Comparison of ENCODE assay signal across 10 cellular contexts in the genomic region with DNA sequence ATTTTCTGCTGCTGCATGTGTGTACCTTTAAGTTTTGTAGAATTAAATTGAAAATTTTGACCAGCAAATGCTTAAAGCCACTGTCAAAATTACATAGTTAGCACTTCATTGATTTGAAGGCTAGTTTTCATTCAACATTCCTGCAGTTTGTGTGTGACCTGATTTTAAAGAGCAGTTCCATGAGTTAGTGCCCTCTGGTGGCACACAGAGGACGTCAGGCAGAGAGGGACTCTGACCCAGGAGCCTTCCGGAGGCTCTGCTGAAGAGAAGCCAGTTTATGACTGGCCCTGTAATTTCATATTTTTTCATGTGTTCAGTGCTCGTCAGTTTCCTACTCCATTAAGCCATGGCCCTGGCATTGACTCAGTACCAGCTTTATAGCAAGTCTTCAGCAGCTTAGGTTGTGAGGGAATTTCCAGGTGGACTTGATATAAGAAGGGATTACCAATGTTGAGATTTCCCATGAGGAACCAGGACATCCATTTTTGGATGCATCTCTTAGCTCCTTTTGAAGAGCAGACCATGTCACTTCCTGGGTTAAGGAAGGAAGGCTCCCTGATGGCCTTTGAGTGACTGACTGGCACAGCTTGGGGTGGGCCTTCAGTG.
A peak's percentile ranks its signal among the peaks of the same experiment; 100 is the strongest.
DNase-seq lines count a peak whose midpoint lies in the region; ATAC-seq and TF ChIP-seq lines count a peak whose summit lies in the region.
"Had no signal": no experiment of that assay in that cellular context is flagged by ENCODE, and none has a peak within 500 bp of the region (broad histone marks: within the 10 kb centered on the region; RNA-seq: fewer than 3 reads in every experiment).

No MANE protein-coding gene starts in this region.

- no peaks in the 10 kb centered on the region for H3K27me3 Mint-ChIP-seq in T-cell
- H3K27me3 Mint-ChIP-seq in chondrocyte (ENCODE audit: low read depth), result no peaks in the 10 kb centered on the region
- H3K27me3 Mint-ChIP-seq: activated naive CD8-positive, alpha-beta T cell; stimulated activated naive CD8-positive, alpha-beta T cell treated with anti-CD3 and anti-CD28 coated beads, Interleukin-15, Interleukin-2, amounts not matched to agents 100 ng/mL and 50 ng/mL, for 24 hours had no signal

- peak; percentile 96 for TF ChIP-seq CTCF in chondrocyte (IDR thresholded peaks at IDR 0.05)

- H3K4me1 Mint-ChIP-seq in T-cell (no peaks in the 10 kb centered on the region), chondrocyte (ENCODE audit: low read depth) (peaks cover 14% of the 10 kb centered on the region)
- peaks cover 6% of the 10 kb centered on the region for H3K4me1 Mint-ChIP-seq in stimulated activated effector memory CD8-positive, alpha-beta T cell treated with anti-CD3 and anti-CD28 coated beads, Interleukin-12 subunit alpha, Interleukin-12 subunit beta, amount 100 ng/mL, for 72 hours

- peaks cover 25% of the 10 kb centered on the region for H3K36me3 Mint-ChIP-seq in T-cell
- no peaks in the 10 kb centered on the region for H3K36me3 Mint-ChIP-seq in chondrocyte (ENCODE audit: low read depth)
- H3K36me3 Mint-ChIP-seq in stimulated activated effector memory CD8-positive, alpha-beta T cell treated with anti-CD3 and anti-CD28 coated beads, Interleukin-12 subunit alpha, Interleukin-12 subunit beta, amount 100 ng/mL, for 72 hours, result peaks cover 14% of the 10 kb centered on the region

- H3K4me3 Mint-ChIP-seq in T-cell, result no peak overlapping the region
- no peak overlapping the region for H3K4me3 Mint-ChIP-seq in chondrocyte (ENCODE audit: unreplicated experiment)
- no peak overlapping the region for H3K4me3 Mint-ChIP-seq in stimulated activated effector memory CD8-positive, alpha-beta T cell treated with anti-CD3 and anti-CD28 coated beads, Interleukin-12 subunit alpha, Interleukin-12 subunit beta, amount 100 ng/mL, for 72 hours
- H3K4me3 Mint-ChIP-seq: activated naive CD8-positive, alpha-beta T cell; stimulated activated naive CD8-positive, alpha-beta T cell treated with anti-CD3 and anti-CD28 coated beads, Interleukin-15, Interleukin-2, amounts not matched to agents 100 ng/mL and 50 ng/mL, for 24 hours had no signal

- CTCF ChIA-PET in T-cell (lab: Charles Lee), result interaction anchor here in 1 of 2 donors (0.5 kb wide), 1 partner anchor 162 kb away, joined by 14 read pairs; no protein-coding TSS in a partner anchor

- H3K9me3 Mint-ChIP-seq in T-cell (no peaks in the 10 kb centered on the region), chondrocyte (ENCODE audit: low read depth) (no peaks in the 10 kb centered on the region)
- H3K9me3 Mint-ChIP-seq in stimulated activated effector memory CD8-positive, alpha-beta T cell treated with anti-CD3 and anti-CD28 coated beads, Interleukin-12 subunit alpha, Interleukin-12 subunit beta, amount 100 ng/mL, for 72 hours, result no peaks in the 10 kb centered on the region
- H3K9me3 Mint-ChIP-seq: stimulated activated naive CD8-positive, alpha-beta T cell treated with anti-CD3 and anti-CD28 coated beads, Interleukin-15, Interleukin-2, amounts not matched to agents 100 ng/mL and 50 ng/mL, for 24 hours had no signal

- POLR2A ChIA-PET in T-cell (lab: Charles Lee), result no interaction called here

- ATAC-seq in T-cell (replicated peaks in 1 of 4) (peak in 2 of 4 experiments; percentile 35 to 38), left lobe of liver (peak; percentile 100), GM19463 (IDR thresholded peaks at IDR 0.05; ENCODE audit: unreplicated experiment) (no peak)
- peak; percentile 62 for ATAC-seq in stimulated activated effector memory CD8-positive, alpha-beta T cell treated with anti-CD3 and anti-CD28 coated beads, Interleukin-12 subunit alpha, Interleukin-12 subunit beta, amount 100 ng/mL, for 72 hours

- DNase-seq in DMS79 treated with DMSO at 0.1 percent for 48 hours (lab: John Stamatoyannopoulos, UW) (peak; percentile 5), DMS79 (lab: John Stamatoyannopoulos, UW) (no peak), LoVo (ENCODE audit: low spot score) (peak; percentile 47), T-cell (peak in 26 of 34 experiments; percentile 5 to 42 (median 16)), chondrocyte (ENCODE audit: low spot score) (no peak), left lobe of liver (ENCODE audit: low spot score) (peak; percentile 66)
- DNase-seq in stimulated activated effector memory CD8-positive, alpha-beta T cell treated with anti-CD3 and anti-CD28 coated beads, Interleukin-12 subunit alpha, Interleukin-12 subunit beta, amount 100 ng/mL, for 72 hours (ENCODE audit: low spot score in 2 of 2), result no peak

- H3K27ac Mint-ChIP-seq in T-cell, result no peak overlapping the region
- H3K27ac Mint-ChIP-seq in chondrocyte (ENCODE audit: unreplicated experiment), result no peak overlapping the region
- H3K27ac Mint-ChIP-seq in stimulated activated effector memory CD8-positive, alpha-beta T cell treated with anti-CD3 and anti-CD28 coated beads, Interleukin-12 subunit alpha, Interleukin-12 subunit beta, amount 100 ng/mL, for 72 hours, result no peak overlapping the region
- H3K27ac Mint-ChIP-seq: activated naive CD8-positive, alpha-beta T cell; stimulated activated naive CD8-positive, alpha-beta T cell treated with anti-CD3 and anti-CD28 coated beads, Interleukin-15, Interleukin-2, amounts not matched to agents 100 ng/mL and 50 ng/mL, for 24 hours had no signal

Comparison
In these comparisons a context has a peak if more than half of its experiments do, and no peak if none do; other contexts are left out.
1. DNase-seq: peak in DMS79 treated with DMSO at 0.1 percent for 48 hours (single experiment), LoVo (single experiment), T-cell (26 of 34) and left lobe of liver (single experiment); none in DMS79 (single experiment), chondrocyte (single experiment) and stimulated activated effector memory CD8-positive, alpha-beta T cell treated with anti-CD3 and anti-CD28 coated beads, Interleukin-12 subunit alpha, Interleukin-12 subunit beta, amount 100 ng/mL, for 72 hours (0 of 2).